In the genomic region with DNA sequence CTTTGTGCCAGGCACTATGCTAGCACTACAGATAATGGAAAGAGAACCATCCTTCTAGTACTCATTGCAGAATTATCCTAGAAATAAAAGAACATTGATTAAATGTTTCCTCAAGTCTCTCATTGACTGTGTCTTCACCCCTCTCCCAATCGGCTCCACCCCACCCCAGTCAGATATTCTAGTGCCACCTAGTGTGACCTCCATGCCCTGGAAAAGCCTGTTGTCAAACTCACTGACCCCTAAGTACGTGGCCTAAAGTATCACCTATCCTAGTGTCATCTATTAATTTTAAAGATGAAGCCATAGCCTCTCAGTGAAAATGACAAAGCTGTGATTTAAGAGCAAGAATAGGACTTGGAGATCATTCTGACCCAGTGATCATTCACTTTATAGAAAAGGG, we compare ENCODE assay signal across 28 cellular contexts. TPM values are rescaled to one million over a fixed set of nuclear protein-coding genes. Genes with fewer than 3 reads are reported as not detected.
A peak's percentile ranks its signal among the peaks of the same experiment; 100 is the strongest.
DNase-seq lines count a peak whose midpoint lies in the region; ATAC-seq and TF ChIP-seq lines count a peak whose summit lies in the region.
"Had no signal": no experiment of that assay in that cellular context is flagged by ENCODE, and none has a peak within 500 bp of the region (broad histone marks: within the 10 kb centered on the region; RNA-seq: fewer than 3 reads in every experiment).

No MANE protein-coding gene starts in this region.

- no peak overlapping the region for H3K27ac ChIP-seq in H9 (ENCODE audit: insufficient read length, low read depth, low read length)
- H3K27ac ChIP-seq in mesendoderm (ENCODE audit: low read depth, low read length), result no peak overlapping the region

- H2BK15ac ChIP-seq in H9 (ENCODE audit: low read depth, low read length), result no peak overlapping the region
- H2BK15ac ChIP-seq in mesendoderm (replicated peaks; ENCODE audit: low read depth), result no peak overlapping the region

- H3K4me2 ChIP-seq in H9 (ENCODE audit: insufficient read depth, insufficient read length, low read length), result no peak overlapping the region
- no peak overlapping the region for H3K4me2 ChIP-seq in mesendoderm (ENCODE audit: low read length)

- H3K23ac ChIP-seq in H9 (ENCODE audit: insufficient read length, low read depth, low read length) (no peak overlapping the region), mesendoderm (ENCODE audit: low read length) (no peak overlapping the region)

- no peaks in the 10 kb centered on the region for H3K23me2 ChIP-seq in H9 (ENCODE audit: insufficient read length, low read depth, low read length, poor library complexity, severe bottlenecking)

- no peaks in the 10 kb centered on the region for H3K36me3 ChIP-seq in mesendoderm (ENCODE audit: control insufficient read depth, insufficient read depth, low read length)

- H3K4me3 ChIP-seq in GM12865 (ENCODE audit: low read depth, low read length) (no peak overlapping the region), mesendoderm (ENCODE audit: low read length) (no peak overlapping the region)

- no peaks in the 10 kb centered on the region for H3K4me1 ChIP-seq in H9 (ENCODE audit: insufficient read depth, low read length)
- H3K4me1 ChIP-seq in mesendoderm (ENCODE audit: control insufficient read depth, low read depth, low read length), result no peaks in the 10 kb centered on the region

- H3K36me3 Mint-ChIP-seq in H9 (ENCODE audit: insufficient read depth in 1 of 3, low read depth in 3 of 3), result no peaks in the 10 kb centered on the region
- H3K36me3 Mint-ChIP-seq in WTC11, result no peaks in the 10 kb centered on the region
- H3K36me3 Mint-ChIP-seq: CD4-positive, alpha-beta memory T cell had no signal

- H4K91ac ChIP-seq in H9 (ENCODE audit: insufficient read length, low read depth, low read length), result no peak overlapping the region

- CTCF ChIA-PET in WTC11 (lab: Charles Lee), result interaction anchor here (1.1 kb wide), 1 partner anchor 38 kb away, joined by 4 read pairs; no protein-coding TSS in a partner anchor

- no peak overlapping the region for H2AFZ ChIP-seq in H9 (ENCODE audit: low read length)

- H2BK120ac ChIP-seq in H9 (ENCODE audit: low read depth, low read length, poor library complexity, severe bottlenecking), result no peak overlapping the region
- H2BK120ac ChIP-seq in mesendoderm (ENCODE audit: low read depth, low read length), result no peak overlapping the region

- no peak overlapping the region for H3K9ac ChIP-seq in H9 (ENCODE audit: extremely low read depth, insufficient read length, low read length)
- H3K9ac ChIP-seq in mesendoderm (ENCODE audit: low read length), result no peak overlapping the region

- H2BK5ac ChIP-seq in H9 (ENCODE audit: insufficient read length, low read length) (no peak overlapping the region), mesendoderm (ENCODE audit: low read length) (no peak overlapping the region)

- H3T11ph ChIP-seq in H9 (ENCODE audit: low read length), result no peak overlapping the region

- H3K4me1 Mint-ChIP-seq in H9, result peaks cover 9 to 13% of the 10 kb centered on the region in 2 experiments
- H3K4me1 Mint-ChIP-seq in WTC11, result peaks cover 7% of the 10 kb centered on the region
- H3K4me1 Mint-ChIP-seq: CD4-positive, alpha-beta memory T cell had no signal

- H3K56ac ChIP-seq in H9 (ENCODE audit: insufficient read length, low read depth, low read length) (no peak overlapping the region), mesendoderm (ENCODE audit: low read length) (no peak overlapping the region)

- no CpG with 5 or more reads among the region's 2 CpGs for WGBS in H9 (ENCODE audit: extremely low coverage, insufficient read length, low lambda C conversion rate)
- WGBS in mesendoderm (ENCODE audit: extremely low coverage, insufficient coverage, low lambda C conversion rate), result no CpG with 5 or more reads among the region's 2 CpGs

- H2AK5ac ChIP-seq in H9 (ENCODE audit: insufficient read length, low read length) (no peak overlapping the region), mesendoderm (ENCODE audit: low read length) (no peak overlapping the region)

- no peak overlapping the region for H2BK20ac ChIP-seq in H9 (ENCODE audit: low read depth, low read length, poor library complexity, severe bottlenecking)

- H2BK12ac ChIP-seq in H9 (ENCODE audit: insufficient read length, low read depth, low read length), result no peak overlapping the region

- H3K27me3 ChIP-seq in H9 (ENCODE audit: insufficient read depth, low read length) (no peaks in the 10 kb centered on the region), mesendoderm (ENCODE audit: insufficient read depth, low read length, poor library complexity) (no peaks in the 10 kb centered on the region)

- ATAC-seq in WTC11, result peak; percentile 67
- ATAC-seq in GM21390 (IDR thresholded peaks at IDR 0.05; ENCODE audit: unreplicated experiment), result no peak

- POLR2A ChIA-PET in WTC11 (lab: Charles Lee), result no interaction called here

- H3K27ac Mint-ChIP-seq in H9 (no peak overlapping the region), WTC11 (no peak overlapping the region)
- H3K27ac Mint-ChIP-seq: CD4-positive, alpha-beta memory T cell had no signal

- DNase-seq in GM12865 (ENCODE audit: low read depth) (peak; percentile 20), H9 (no peak), WTC11 (ENCODE audit: low spot score) (no peak), mesendoderm (peak; percentile 26), AG08395 (ENCODE audit: low spot score) (no peak), cardiac septum (ENCODE audit: low spot score) (no peak), AML-193 (lab: John Stamatoyannopoulos, UW) (no peak)
- DNase-seq: C1 segment of cervical spinal cord; CD4-positive, alpha-beta memory T cell; COR-L47; DMS53; KBM-7; MV-4-11; NCI-H1105; NCI-H1436 treated with DMSO at 0.1 percent for 48 hours; NCI-H1930; NCI-H446; NCI-H524 treated with DMSO at 0.1 percent for 48 hours; NCI-H774; NK-92 treated with Interleukin-12 subunit alpha and Interleukin-12 subunit beta, amount 100 ng/mL, for 24 hours; RPMI8226; SHP77; T-helper 1 cell had no signal

- no peak overlapping the region for H3K4me3 Mint-ChIP-seq in H9
- no peak overlapping the region for H3K4me3 Mint-ChIP-seq in WTC11
- H3K4me3 Mint-ChIP-seq: CD4-positive, alpha-beta memory T cell had no signal

- H4K20me1 ChIP-seq in H9 (ENCODE audit: control insufficient read depth, insufficient read depth, insufficient read length), result no peaks in the 10 kb centered on the region

- intact Hi-C loops in cardiac septum (cut with DNase I), result no loop called here

- H3K79me2 ChIP-seq in H9 (ENCODE audit: insufficient read depth, low read length), result no peaks in the 10 kb centered on the region
- no peaks in the 10 kb centered on the region for H3K79me2 ChIP-seq in mesendoderm (ENCODE audit: control insufficient read depth, insufficient read depth, low read length)

- H4K5ac ChIP-seq in H9 (ENCODE audit: insufficient read length, low read depth, low read length) (no peak overlapping the region), mesendoderm (ENCODE audit: low read length) (no peak overlapping the region)

- H3K27me3 Mint-ChIP-seq in H9 (ENCODE audit: low read depth) (peaks cover 2% of the 10 kb centered on the region; the same call in 1 of the 2 replicates), WTC11 (ENCODE audit: low read depth) (no peaks in the 10 kb centered on the region)

- TF ChIP-seq CTCF in GM12865 (IDR thresholded peaks at IDR 0.05; ENCODE audit: insufficient read depth, low read depth, low read length, missing control alignments) (peak; percentile 19), H9 (conservative IDR thresholded peaks at IDR 0.05) (0 out of 3 replicates have a peak, but pooled peaks have one; percentile 23), WTC11 (IDR thresholded peaks at IDR 0.05) (no peak)

- H3K79me1 ChIP-seq in H9 (ENCODE audit: insufficient read depth, low read depth, low read length, poor library complexity, severe bottlenecking), result no peaks in the 10 kb centered on the region
- H3K79me1 ChIP-seq in mesendoderm (ENCODE audit: low read length), result no peaks in the 10 kb centered on the region

- H3K9me3 ChIP-seq in H9 (ENCODE audit: control insufficient read depth, low read depth, low read length), result no peaks in the 10 kb centered on the region

- H4K8ac ChIP-seq in H9 (replicated peaks; ENCODE audit: insufficient read length, low read depth, low read length), result no peak overlapping the region
- no peak overlapping the region for H4K8ac ChIP-seq in mesendoderm (ENCODE audit: low read depth, low read length)

- H3K4ac ChIP-seq in H9 (ENCODE audit: low read depth, low read length), result no peak overlapping the region
- H3K4ac ChIP-seq in mesendoderm (ENCODE audit: low read depth, low read length), result no peak overlapping the region

- no peak overlapping the region for H3K18ac ChIP-seq in H9 (ENCODE audit: insufficient read length, low read depth, low read length)
- H3K18ac ChIP-seq in mesendoderm (ENCODE audit: low read length), result no peak overlapping the region

- H3K14ac ChIP-seq in H9 (ENCODE audit: insufficient read depth, low read length), result no peak overlapping the region

- H3K9me3 Mint-ChIP-seq in H9 (no peaks in the 10 kb centered on the region), WTC11 (no peaks in the 10 kb centered on the region)

TF ChIP-seq in WTC11, 78 proteins besides CTCF, POLR2A, EP300 and RAD21:
- TF ChIP-seq NR1H2 (CRISPR knock-in tag; IDR thresholded peaks at IDR 0.05) (no peak), ELF4 (CRISPR knock-in tag; IDR thresholded peaks at IDR 0.05; ENCODE audit: low read depth) (no peak), NR3C1 (CRISPR knock-in tag; conservative IDR thresholded peaks at IDR 0.05; ENCODE audit: low read depth) (no peak), MYBL2 (CRISPR knock-in tag; IDR thresholded peaks at IDR 0.05) (no peak), TEAD1 (CRISPR knock-in tag; IDR thresholded peaks at IDR 0.05) (no peak)
- TF ChIP-seq, protein P1, sequence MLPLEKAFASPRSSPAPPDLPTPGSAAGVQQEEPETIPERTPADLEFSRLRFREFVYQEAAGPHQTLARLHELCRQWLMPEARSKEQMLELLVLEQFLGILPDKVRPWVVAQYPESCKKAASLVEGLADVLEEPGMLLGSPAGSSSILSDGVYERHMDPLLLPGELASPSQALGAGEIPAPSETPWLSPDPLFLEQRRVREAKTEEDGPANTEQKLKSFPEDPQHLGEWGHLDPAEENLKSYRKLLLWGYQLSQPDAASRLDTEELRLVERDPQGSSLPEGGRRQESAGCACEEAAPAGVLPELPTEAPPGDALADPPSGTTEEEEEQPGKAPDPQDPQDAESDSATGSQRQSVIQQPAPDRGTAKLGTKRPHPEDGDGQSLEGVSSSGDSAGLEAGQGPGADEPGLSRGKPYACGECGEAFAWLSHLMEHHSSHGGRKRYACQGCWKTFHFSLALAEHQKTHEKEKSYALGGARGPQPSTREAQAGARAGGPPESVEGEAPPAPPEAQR (CRISPR knock-in tag; IDR thresholded peaks at IDR 0.05), result no peak

RNA-seq across cellular contexts. Expression of a gene that starts 26.3 kb away (rescaled TPM):
- total RNA-seq in H9 (2021) (1.1 and 1.2 TPM in 2 replicates), WTC11 (2021) (not detected in 3 replicates), cardiac septum (not detected)
- polyA plus RNA-seq in mesendoderm (2013, experiment 1 of 2), result 0.32 TPM
- polyA plus RNA-seq in mesendoderm (2013, experiment 2 of 2), result 0.77 TPM
- total RNA-seq: CD4-positive, alpha-beta memory T cell; Daoy; LHCN-M2; MCF 10A had no signal
- polyA plus RNA-seq: AG04450; CD4-positive, alpha-beta memory T cell had no signal

Comparison
In these comparisons a context has a peak if more than half of its experiments do, and no peak if none do; other contexts are left out.
1. DNase-seq: peak in GM12865 (single experiment) and mesendoderm (single experiment); none in H9 (single experiment), WTC11 (single experiment), AG08395 (single experiment), cardiac septum (single experiment) and AML-193 (0 of 2).